Comparison of ENCODE assay signal across 1 cellular context in genomic region chr15:82952156-82953081, GRCh38.
TF ChIP-seq lines count a peak whose summit lies in the region.

HOMER2 (minus strand) TSS chr15:82952720; CDS start chr15:82952535, 185 bp downstream.

TF ChIP-seq in HEK293, 187 proteins besides CTCF, POLR2A, EP300 and RAD21 (continued from another document):
- 0 out of 2 replicates have a peak, but pooled peaks have one; percentile 13 for TF ChIP-seq PRDM10 (tag by site-specific recombination; IDR thresholded peaks at IDR 0.05)
- TF ChIP-seq PATZ1 (tag by site-specific recombination; IDR thresholded peaks at IDR 0.05), result peak; percentile 65
